Comparison of ENCODE assay signal across 8 cellular contexts in genomic region chr1:175887981-175888428, GRCh38.
A peak's percentile ranks its signal among the peaks of the same experiment; 100 is the strongest.
DNase-seq lines count a peak whose midpoint lies in the region; ATAC-seq and TF ChIP-seq lines count a peak whose summit lies in the region.

No MANE protein-coding gene starts in this region.

- no peak overlapping the region for H3K27ac Mint-ChIP-seq in endothelial cell (ENCODE audit: unreplicated experiment)

- ATAC-seq in GM21526 (IDR thresholded peaks at IDR 0.05; ENCODE audit: low FRiP score, unreplicated experiment) (peak; percentile 87), lung (ENCODE audit: insufficient read depth, low FRiP score) (no peak)

- in situ Hi-C loops in KBM-7 (cut with MboI; ENCODE audit: low pct_unique_long_range_greater_than_20kb, low sequenced_read_pairs): no loop called here

- H3K27ac ChIP-seq in SK-N-SH (ENCODE audit: low read depth in 2 of 2, low read length in 1 of 2) (no peak overlapping the region), lung (ENCODE audit: low read depth in 1 of 2, low read length in 1 of 2) (no peak overlapping the region), tibial artery (no peak overlapping the region)

- peaks cover 8% of the 10 kb centered on the region for H3K36me3 Mint-ChIP-seq in endothelial cell (ENCODE audit: low read depth, unreplicated experiment)

- no peak overlapping the region for H2AFZ ChIP-seq in SK-N-SH (ENCODE audit: low read depth)

- no peaks in the 10 kb centered on the region for H3K9me2 ChIP-seq in SK-N-SH

- H3K9me3 Mint-ChIP-seq in endothelial cell (ENCODE audit: unreplicated experiment): no peaks in the 10 kb centered on the region

- no peaks in the 10 kb centered on the region for H3K27me3 ChIP-seq in SK-N-SH (ENCODE audit: insufficient read depth)
- H3K27me3 ChIP-seq in lung (ENCODE audit: control insufficient read depth, insufficient read depth): no peaks in the 10 kb centered on the region
- H3K27me3 ChIP-seq in tibial artery: no peaks in the 10 kb centered on the region

- H3K4me2 ChIP-seq in SK-N-SH: no peak overlapping the region

- TF ChIP-seq EP300 in SK-N-SH (IDR thresholded peaks at IDR 0.05; ENCODE audit: borderline replicate concordance in 1 of 2, low read depth in 1 of 2, low read length in 1 of 2): no peak

- H3K4me3 Mint-ChIP-seq in endothelial cell (ENCODE audit: unreplicated experiment): no peak overlapping the region

- H4K20me1 ChIP-seq in SK-N-SH (ENCODE audit: insufficient read depth): no peaks in the 10 kb centered on the region

- peak overlapping the region in 1 of 2 experiments; percentile 35; a peak in 1 of 4 replicates for H3K4me3 ChIP-seq in SK-N-SH (ENCODE audit: low read depth in 2 of 2, low read length in 1 of 2)
- no peak overlapping the region for H3K4me3 ChIP-seq in lung
- H3K4me3 ChIP-seq in tibial artery: no peak overlapping the region

- H3K9ac ChIP-seq in SK-N-SH: no peak overlapping the region

- peaks cover 0 to 8% of the 10 kb centered on the region in 2 experiments; a peak in 1 of 4 replicates for H3K4me1 ChIP-seq in SK-N-SH (ENCODE audit: control insufficient read depth in 1 of 2, insufficient read depth in 2 of 2, low read depth in 1 of 2, low read length in 1 of 2)
- peaks cover 0 to 6% of the 10 kb centered on the region in 2 donors for H3K4me1 ChIP-seq in lung (ENCODE audit: control insufficient read depth in 2 of 2, insufficient read depth in 2 of 2, low read length in 2 of 2)
- H3K4me1 ChIP-seq in tibial artery: peaks cover 0 to 39% (median 19%) of the 10 kb centered on the region in 4 donors

- POLR2A ChIA-PET in SK-N-SH (lab: Yijun Ruan, JAX): no interaction called here

- peaks cover 9% of the 10 kb centered on the region for H3K27me3 Mint-ChIP-seq in endothelial cell (ENCODE audit: unreplicated experiment)

- H3K4me1 Mint-ChIP-seq in endothelial cell (ENCODE audit: unreplicated experiment): peaks cover 8% of the 10 kb centered on the region

- DNase-seq in NCI-H524 (lab: John Stamatoyannopoulos, UW) (peak; percentile 33 to 60), NCI-H524 treated with DMSO at 0.1 percent for 48 hours (lab: John Stamatoyannopoulos, UW) (no peak), KBM-7 (peak; percentile 15), SK-N-SH (peak; percentile 85), endothelial cell (ENCODE audit: low spot score) (peak; percentile 72), lung (ENCODE audit: low spot score) (peak; percentile 39), tibial artery (peak; percentile 39 to 76)

- peak; percentile 86 for TF ChIP-seq RAD21 in SK-N-SH (IDR thresholded peaks at IDR 0.05; ENCODE audit: low read length)

- CTCF ChIA-PET in SK-N-SH (lab: Yijun Ruan, JAX): interaction anchor here (0.7 to 8.3 kb wide), 24 partner anchors 9 to 736 kb away, joined by 3 to 91 read pairs (median 4); no protein-coding TSS in a partner anchor

- WGBS in SK-N-SH (ENCODE audit: low lambda C conversion rate): 76% methylated on average over 7 of the region's 17 CpGs
- 38 to 42% methylated on average over 17 of the region's 17 CpGs for WGBS in lung, 2 donors

- no peaks in the 10 kb centered on the region for H3K9me3 ChIP-seq in SK-N-SH
- peaks cover 0 to 4% of the 10 kb centered on the region in 2 donors for H3K9me3 ChIP-seq in lung (ENCODE audit: control insufficient read depth in 2 of 2, insufficient read depth in 1 of 2, low read length in 1 of 2)
- H3K9me3 ChIP-seq in tibial artery: no peaks in the 10 kb centered on the region

- intact Hi-C loops in tibial artery (cut with DNase I; ENCODE audit: low total_unique reads): loop anchor here (5.0 to 10.0 kb wide), 2 partner anchors 187 to 406 kb away; no protein-coding TSS in a partner anchor

- H3K79me2 ChIP-seq in SK-N-SH (ENCODE audit: insufficient read depth): no peaks in the 10 kb centered on the region

- H3K36me3 ChIP-seq in SK-N-SH (replicated peaks in 1 of 2; ENCODE audit: control insufficient read depth in 1 of 2, insufficient read depth in 2 of 2, low read length in 1 of 2) (no peaks in the 10 kb centered on the region), lung (ENCODE audit: control insufficient read depth in 2 of 2, insufficient read depth in 2 of 2, low read length in 2 of 2) (no peaks in the 10 kb centered on the region), tibial artery (no peaks in the 10 kb centered on the region)

- TF ChIP-seq CTCF in SK-N-SH (IDR thresholded peaks at IDR 0.05): peak; percentile 65
- TF ChIP-seq CTCF in endothelial cell (IDR thresholded peaks at IDR 0.05; ENCODE audit: unreplicated experiment): peak; percentile 92
- peak; percentile 45 for TF ChIP-seq CTCF in lung (IDR thresholded peaks at IDR 0.05; ENCODE audit: control extremely low read depth, extremely low read depth)
- TF ChIP-seq CTCF in tibial artery (IDR thresholded peaks at IDR 0.05): peak; percentile 86 to 87

- no peaks in the 10 kb centered on the region for H3F3A ChIP-seq in SK-N-SH (replicated peaks; ENCODE audit: insufficient read depth)

TF ChIP-seq in SK-N-SH, 30 proteins besides CTCF, POLR2A, EP300 and RAD21:
- TF ChIP-seq, protein P1, sequence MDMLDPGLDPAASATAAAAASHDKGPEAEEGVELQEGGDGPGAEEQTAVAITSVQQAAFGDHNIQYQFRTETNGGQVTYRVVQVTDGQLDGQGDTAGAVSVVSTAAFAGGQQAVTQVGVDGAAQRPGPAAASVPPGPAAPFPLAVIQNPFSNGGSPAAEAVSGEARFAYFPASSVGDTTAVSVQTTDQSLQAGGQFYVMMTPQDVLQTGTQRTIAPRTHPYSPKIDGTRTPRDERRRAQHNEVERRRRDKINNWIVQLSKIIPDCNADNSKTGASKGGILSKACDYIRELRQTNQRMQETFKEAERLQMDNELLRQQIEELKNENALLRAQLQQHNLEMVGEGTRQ (IDR thresholded peaks at IDR 0.05; ENCODE audit: borderline replicate concordance, low read depth, low read length): no peak
- no peak for TF ChIP-seq MAX (IDR thresholded peaks at IDR 0.05; ENCODE audit: low read depth)
- no peak for TF ChIP-seq SIN3A (IDR thresholded peaks at IDR 0.05; ENCODE audit: borderline replicate concordance, low read depth, low read length)
- TF ChIP-seq PBX3 (IDR thresholded peaks at IDR 0.05): no peak
- peak; percentile 49; the same call in 1 of the 2 replicates for TF ChIP-seq SMC3 (IDR thresholded peaks at IDR 0.05; ENCODE audit: low read depth, low read length)
TF ChIP-seq in SK-N-SH: peak in this region for 1.
